8 cellular contexts compared by ENCODE assay signal in the genomic region with DNA sequence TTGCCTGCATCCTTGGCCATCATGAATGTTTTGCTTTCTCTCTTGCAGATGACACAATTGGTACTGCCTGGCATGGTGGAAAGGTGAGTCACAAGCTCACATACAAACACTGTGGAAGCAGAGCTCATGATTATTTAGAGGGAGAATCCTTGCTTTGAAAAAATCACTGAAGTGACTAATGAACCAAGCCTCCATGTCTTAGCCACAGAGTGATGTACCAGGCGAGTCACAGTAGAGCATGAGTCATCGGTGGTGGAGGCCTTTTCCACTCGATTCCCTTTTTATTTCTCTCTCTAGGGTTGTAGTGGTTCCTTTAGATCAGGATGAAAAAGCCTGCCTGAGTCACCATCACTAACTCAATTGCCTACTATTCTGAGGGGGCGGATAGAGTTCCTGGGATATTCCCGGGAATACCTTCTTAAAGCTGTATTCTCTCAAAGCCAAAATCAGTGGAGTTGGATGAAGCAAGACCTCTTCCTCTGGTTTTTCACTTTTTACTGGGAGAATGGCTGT. TPM values are rescaled to one million over a fixed set of nuclear protein-coding genes. Genes with fewer than 3 reads are reported as not detected.
DNase-seq lines count a peak whose midpoint lies in the region; ATAC-seq and TF ChIP-seq lines count a peak whose summit lies in the region.

No MANE protein-coding gene starts in this region.

- H3K79me2 ChIP-seq in hepatocyte = no peaks in the 10 kb centered on the region
- H3K79me2 ChIP-seq in Karpas-422 (ENCODE audit: low read length) = peaks cover 43% of the 10 kb centered on the region

- intact Hi-C loops in vagina (cut with DNase I) = no loop called here

- peaks cover 12% of the 10 kb centered on the region for H3K4me1 Mint-ChIP-seq in activated T-helper 17 cell treated with anti-CD3 and anti-CD28 coated beads, Interleukin-2, amount 50 U/mL, for 72 hours

- DNase-seq in EH (ENCODE audit: low read depth) (peak; percentile 100), M059J (ENCODE audit: low read depth) (peak; percentile 100), hepatocyte (ENCODE audit: low spot score) (peak; percentile 83), vagina (ENCODE audit: extremely low spot score in 2 of 2) (no peak), Karpas-422 (no peak), NCI-H510A (lab: John Stamatoyannopoulos, UW) (no peak)
- peak; percentile 31 to 44 for DNase-seq in stimulated activated CD4-positive, alpha-beta T cell treated with anti-CD3 and anti-CD28 coated beads, Interleukin-4, amount 100 ng/mL, for 48 hours (ENCODE audit: low read depth in 2 of 2)

- H3K4me2 ChIP-seq in hepatocyte = no peak overlapping the region
- no peak overlapping the region for H3K4me2 ChIP-seq in Karpas-422 (ENCODE audit: low read depth, low read length, poor library complexity, severe bottlenecking)

- no peaks in the 10 kb centered on the region for H3K9me3 Mint-ChIP-seq in activated T-helper 17 cell treated with anti-CD3 and anti-CD28 coated beads, Interleukin-2, amount 50 U/mL, for 72 hours

- 64% methylated on average over 5 of the region's 5 CpGs for WGBS in hepatocyte (ENCODE audit: low lambda C conversion rate, missing lambda C conversion rate)

- H4K20me1 ChIP-seq in hepatocyte (ENCODE audit: insufficient read depth, poor library complexity, severe bottlenecking) = no peaks in the 10 kb centered on the region
- no peaks in the 10 kb centered on the region for H4K20me1 ChIP-seq in Karpas-422 (ENCODE audit: insufficient read depth, low read depth, low read length)

- H3K4me3 ChIP-seq in hepatocyte (no peak overlapping the region), vagina (no peak overlapping the region), Karpas-422 (ENCODE audit: low read length) (no peak overlapping the region)

- H3K27ac ChIP-seq in hepatocyte (peak overlapping the region; percentile 81), vagina (no peak overlapping the region), Karpas-422 (ENCODE audit: low read length) (no peak overlapping the region)

- H2AFZ ChIP-seq in hepatocyte = no peak overlapping the region
- H2AFZ ChIP-seq in Karpas-422 (ENCODE audit: low read length) = no peak overlapping the region

- H3K36me3 Mint-ChIP-seq in activated T-helper 17 cell treated with anti-CD3 and anti-CD28 coated beads, Interleukin-2, amount 50 U/mL, for 72 hours (ENCODE audit: low read depth) = peaks cover 18% of the 10 kb centered on the region

- no peaks in the 10 kb centered on the region for H3K9me2 ChIP-seq in hepatocyte (replicated peaks; ENCODE audit: insufficient read depth)
- no peaks in the 10 kb centered on the region for H3K9me2 ChIP-seq in Karpas-422 (replicated peaks; ENCODE audit: insufficient read depth, low read length)

- no peak for TF ChIP-seq POLR2A in vagina (IDR thresholded peaks at IDR 0.05)

- H3K4me1 ChIP-seq in hepatocyte (ENCODE audit: insufficient read depth) (peaks cover 7% of the 10 kb centered on the region), vagina (no peaks in the 10 kb centered on the region), Karpas-422 (ENCODE audit: low read length) (peaks cover 19% of the 10 kb centered on the region)

- TF ChIP-seq CTCF in hepatocyte (IDR thresholded peaks at IDR 0.05; ENCODE audit: poor library complexity) = no peak
- TF ChIP-seq CTCF in vagina (IDR thresholded peaks at IDR 0.05) = no peak

- H3K27ac Mint-ChIP-seq in activated T-helper 17 cell treated with anti-CD3 and anti-CD28 coated beads, Interleukin-2, amount 50 U/mL, for 72 hours = peak overlapping the region; percentile 51

- no peaks in the 10 kb centered on the region for H3K36me3 ChIP-seq in hepatocyte (replicated peaks; ENCODE audit: insufficient read depth, low read depth)
- no peaks in the 10 kb centered on the region for H3K36me3 ChIP-seq in vagina
- peaks cover 27% of the 10 kb centered on the region for H3K36me3 ChIP-seq in Karpas-422 (ENCODE audit: insufficient read depth, low read length)

- H3K27me3 ChIP-seq in hepatocyte (no peaks in the 10 kb centered on the region), vagina (no peaks in the 10 kb centered on the region), Karpas-422 (ENCODE audit: low read length) (no peaks in the 10 kb centered on the region)

- H3K4me3 Mint-ChIP-seq in activated T-helper 17 cell treated with anti-CD3 and anti-CD28 coated beads, Interleukin-2, amount 50 U/mL, for 72 hours = peak overlapping the region; percentile 19

- no peak overlapping the region for H3K9ac ChIP-seq in Karpas-422 (ENCODE audit: low read length)

- H3K9me3 ChIP-seq in hepatocyte (ENCODE audit: low read depth) (no peaks in the 10 kb centered on the region), vagina (no peaks in the 10 kb centered on the region), Karpas-422 (ENCODE audit: low read length) (no peaks in the 10 kb centered on the region)

- H3K27me3 Mint-ChIP-seq in activated T-helper 17 cell treated with anti-CD3 and anti-CD28 coated beads, Interleukin-2, amount 50 U/mL, for 72 hours = no peaks in the 10 kb centered on the region

- peak; percentile 99 for ATAC-seq in activated T-helper 17 cell treated with anti-CD3 and anti-CD28 coated beads, Interleukin-2, amount 50 U/mL, for 72 hours (replicated peaks)

RNA-seq across cellular contexts. Expression of a gene that starts 49.6 kb away (rescaled TPM):
- total RNA-seq in M059J (2014; rRNA removed; shearing (Covaris generic)) = 39.7 and 67.3 TPM in 2 replicates
- total RNA-seq in activated T-helper 17 cell treated with anti-CD3 and anti-CD28 coated beads, Interleukin-2, amount 50 U/mL, for 72 hours = 10 to 100 TPM; 26.5 to 42.4 TPM
- total RNA-seq in hepatocyte (22.0 and 27.2 TPM in 2 replicates), vagina (33.4 TPM)
- polyA plus RNA-seq in hepatocyte = 18.2 and 23.8 TPM in 2 replicates
- not detected in 2 replicates for total RNA-seq in Karpas-422 (2014; rRNA removed; shearing (Covaris generic); ENCODE audit: low replicate concordance)

Comparison
In these comparisons a context has a peak if more than half of its experiments do, and no peak if none do; other contexts are left out.
1. DNase-seq: peak in EH (single experiment), M059J (single experiment), hepatocyte (single experiment) and stimulated activated CD4-positive, alpha-beta T cell treated with anti-CD3 and anti-CD28 coated beads, Interleukin-4, amount 100 ng/mL, for 48 hours (2 of 2); none in vagina (0 of 2), Karpas-422 (single experiment) and NCI-H510A (single experiment).
2. RNA of a gene that starts 49.6 kb away (total RNA-seq): 39.7 to 67.3 TPM in M059J, 26.5 to 42.4 TPM in activated T-helper 17 cell treated with anti-CD3 and anti-CD28 coated beads, Interleukin-2, amount 50 U/mL, for 72 hours, 33.4 TPM in vagina (single experiment) and 22.0 to 27.2 TPM in hepatocyte; not detected in Karpas-422; every median in the first group is over 10 times any median in the second.